In the genomic region with DNA sequence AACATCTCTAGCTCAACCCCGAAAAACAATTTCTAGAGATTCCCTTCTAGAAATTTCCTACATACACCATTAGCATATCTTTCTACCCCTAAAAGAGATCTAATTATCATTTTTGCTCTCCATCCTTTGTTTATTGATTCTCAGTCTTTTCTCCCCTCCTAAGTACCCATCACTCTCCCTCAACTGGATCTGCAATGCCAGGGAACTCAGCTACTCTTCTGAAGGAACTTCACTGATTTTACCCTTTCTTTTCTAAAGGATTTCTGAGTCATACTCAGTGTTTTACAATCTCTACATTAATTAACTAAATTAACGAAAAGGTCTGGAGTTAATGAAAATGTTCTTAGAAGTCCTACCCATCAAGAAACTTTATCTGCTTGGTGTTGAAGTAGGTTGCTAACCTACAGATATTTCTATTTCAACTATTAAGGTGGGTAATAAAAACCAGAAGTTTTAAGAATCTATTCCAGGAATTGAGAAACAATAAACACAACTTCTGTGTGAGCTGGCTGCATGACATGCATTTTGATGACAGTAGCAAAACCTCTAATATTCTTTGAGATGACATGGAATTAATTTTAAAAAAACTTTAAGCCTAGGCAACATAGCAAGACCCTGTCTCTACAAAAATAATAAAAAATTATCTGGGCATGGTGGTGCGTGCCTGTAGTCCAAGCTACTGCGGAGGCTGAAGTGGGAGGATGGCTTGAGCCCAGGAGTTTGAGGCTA, we compare ENCODE assay signal across 16 cellular contexts. TPM values are rescaled to one million over a fixed set of nuclear protein-coding genes. Genes with fewer than 3 reads are reported as not detected.
DNase-seq lines count a peak whose midpoint lies in the region; ATAC-seq, FAIRE-seq and TF ChIP-seq lines count a peak whose summit lies in the region.
"Had no signal": no experiment of that assay in that cellular context is flagged by ENCODE, and none has a peak within 500 bp of the region (broad histone marks: within the 10 kb centered on the region; RNA-seq: fewer than 3 reads in every experiment).

No MANE protein-coding gene starts in this region.

- intact Hi-C loops in naive thymus-derived CD4-positive, alpha-beta T cell (cut with micrococcal nuclease) = no loop called here

- H3K27ac ChIP-seq in CD4-positive, CD25-positive, alpha-beta regulatory T cell (ENCODE audit: insufficient read depth, low read length, poor library complexity, severe bottlenecking) = no peak overlapping the region
- no peak overlapping the region for H3K27ac ChIP-seq in naive thymus-derived CD4-positive, alpha-beta T cell (ENCODE audit: low read depth, low read length)

- peak; percentile 33 for DNase-seq in AG10803 (ENCODE audit: low read depth)
- DNase-seq in CD4-positive, CD25-positive, alpha-beta regulatory T cell = no peak
- DNase-seq in naive thymus-derived CD4-positive, alpha-beta T cell = no peak
- no peak for DNase-seq in HTR-8/SVneo (ENCODE audit: insufficient read length, low spot score)
- no peak for DNase-seq in activated CD4-positive, alpha-beta T cell treated with anti-CD3 and anti-CD28 coated beads for 4 hours
- DNase-seq: Caco-2, DMS53, NCI-H1105, NCI-H1694, NCI-H2107, NCI-H2227 treated with DMSO at 0.1 percent for 48 hours, NCI-H524 treated with DMSO at 0.1 percent for 48 hours had no signal

- H3K27me3 ChIP-seq in CD4-positive, CD25-positive, alpha-beta regulatory T cell (ENCODE audit: control insufficient read depth, insufficient read depth, low read length) = no peaks in the 10 kb centered on the region
- no peaks in the 10 kb centered on the region for H3K27me3 ChIP-seq in naive thymus-derived CD4-positive, alpha-beta T cell (ENCODE audit: control insufficient read depth in 2 of 2, insufficient read depth in 2 of 2, low read length in 2 of 2)

- H3K36me3 ChIP-seq in CD4-positive, CD25-positive, alpha-beta regulatory T cell (ENCODE audit: control insufficient read depth, insufficient read depth, low read length) = peaks cover 7% of the 10 kb centered on the region
- peaks cover 0 to 5% (median 4%) of the 10 kb centered on the region in 3 experiments for H3K36me3 ChIP-seq in naive thymus-derived CD4-positive, alpha-beta T cell (ENCODE audit: control insufficient read depth in 2 of 3, insufficient read depth in 3 of 3, low read length in 3 of 3)

- H3K9me3 ChIP-seq in CD4-positive, CD25-positive, alpha-beta regulatory T cell (ENCODE audit: control insufficient read depth in 2 of 2, low read length in 2 of 2) = no peaks in the 10 kb centered on the region
- no peaks in the 10 kb centered on the region for H3K9me3 ChIP-seq in naive thymus-derived CD4-positive, alpha-beta T cell (ENCODE audit: control insufficient read depth in 2 of 3, low read length in 3 of 3)
- H3K9me3 ChIP-seq: Caco-2 had no signal

- no peaks in the 10 kb centered on the region for H3K9me3 Mint-ChIP-seq in CD4-positive, CD25-positive, alpha-beta regulatory T cell
- H3K9me3 Mint-ChIP-seq in IgD-negative memory B cell = no peaks in the 10 kb centered on the region
- no peaks in the 10 kb centered on the region for H3K9me3 Mint-ChIP-seq in naive thymus-derived CD4-positive, alpha-beta T cell

- no peak for TF ChIP-seq CTCF in AG10803 (conservative IDR thresholded peaks at IDR 0.05; ENCODE audit: low read length)

- peaks cover 64% of the 10 kb centered on the region for H3K4me1 ChIP-seq in CD4-positive, CD25-positive, alpha-beta regulatory T cell (ENCODE audit: control insufficient read depth, insufficient read depth, low read length, poor library complexity, severe bottlenecking)
- peaks cover 52 to 67% of the 10 kb centered on the region in 2 donors for H3K4me1 ChIP-seq in naive thymus-derived CD4-positive, alpha-beta T cell (ENCODE audit: control insufficient read depth in 2 of 2, insufficient read depth in 2 of 2, low read length in 2 of 2)

- peak overlapping the region; percentile 10 to 89 (median 36) for H3K4me3 Mint-ChIP-seq in CD4-positive, CD25-positive, alpha-beta regulatory T cell
- H3K4me3 Mint-ChIP-seq in IgD-negative memory B cell = peak overlapping the region in 1 of 4 donors; percentile 67
- H3K4me3 Mint-ChIP-seq in naive thymus-derived CD4-positive, alpha-beta T cell = peak overlapping the region in 9 of 10 donors; percentile 6 to 68 (median 31)

- no peak overlapping the region for H3K4me3 ChIP-seq in AG10803 (ENCODE audit: low read length)
- H3K4me3 ChIP-seq in CD4-positive, CD25-positive, alpha-beta regulatory T cell (ENCODE audit: low read depth, low read length) = no peak overlapping the region
- H3K4me3 ChIP-seq in naive thymus-derived CD4-positive, alpha-beta T cell (ENCODE audit: low read length) = no peak overlapping the region

- ATAC-seq in CD4-positive, CD25-positive, alpha-beta regulatory T cell (ENCODE audit: low read depth in 2 of 2) = no peak
- no peak for ATAC-seq in naive thymus-derived CD4-positive, alpha-beta T cell
- ATAC-seq in HG03095 (IDR thresholded peaks at IDR 0.05; ENCODE audit: unreplicated experiment) = no peak
- ATAC-seq: Panc1 had no signal

- POLR2A ChIA-PET in naive thymus-derived CD4-positive, alpha-beta T cell (lab: Charles Lee) = interaction anchor here (1.4 kb wide), 1 partner anchor 10 kb away, joined by 5 read pairs; no protein-coding TSS in a partner anchor

- no peak for FAIRE-seq in HTR-8/SVneo (lab: Jason Lieb, UNC)
- FAIRE-seq: H1 had no signal

- peaks cover 47 to 97% (median 77%) of the 10 kb centered on the region in 4 donors for H3K4me1 Mint-ChIP-seq in CD4-positive, CD25-positive, alpha-beta regulatory T cell
- peaks cover 60 to 70% (median 69%) of the 10 kb centered on the region in 3 donors for H3K4me1 Mint-ChIP-seq in IgD-negative memory B cell
- H3K4me1 Mint-ChIP-seq in naive thymus-derived CD4-positive, alpha-beta T cell = peaks cover 51 to 100% (median 95%) of the 10 kb centered on the region in 7 donors

- peak overlapping the region; percentile 3 to 72 (median 59) for H3K27ac Mint-ChIP-seq in CD4-positive, CD25-positive, alpha-beta regulatory T cell
- peak overlapping the region in 2 of 3 donors; percentile 12 to 65 for H3K27ac Mint-ChIP-seq in IgD-negative memory B cell
- peak overlapping the region in 6 of 9 donors; percentile 0 to 76 (median 38) for H3K27ac Mint-ChIP-seq in naive thymus-derived CD4-positive, alpha-beta T cell

- CTCF ChIA-PET in naive thymus-derived CD4-positive, alpha-beta T cell (lab: Charles Lee) = no interaction called here

- H3K36me3 Mint-ChIP-seq in CD4-positive, CD25-positive, alpha-beta regulatory T cell = no peaks in the 10 kb centered on the region
- H3K36me3 Mint-ChIP-seq in IgD-negative memory B cell = peaks cover 2% of the 10 kb centered on the region
- H3K36me3 Mint-ChIP-seq in naive thymus-derived CD4-positive, alpha-beta T cell = peaks cover 0 to 15% (median 0%) of the 10 kb centered on the region in 5 donors

- no peaks in the 10 kb centered on the region for H3K27me3 Mint-ChIP-seq in CD4-positive, CD25-positive, alpha-beta regulatory T cell
- H3K27me3 Mint-ChIP-seq in IgD-negative memory B cell = peaks cover 2% of the 10 kb centered on the region
- H3K27me3 Mint-ChIP-seq in naive thymus-derived CD4-positive, alpha-beta T cell = no peaks in the 10 kb centered on the region

RNA-seq across cellular contexts. Expression of a gene that starts 13.6 kb away (rescaled TPM):
- 192 TPM for total RNA-seq in CD4-positive, CD25-positive, alpha-beta regulatory T cell
- 1 to 10 TPM; 3.3 to 8.1 (median 4.0) TPM for polyA plus RNA-seq in CD4-positive, CD25-positive, alpha-beta regulatory T cell
- polyA plus RNA-seq in IgD-negative memory B cell = 18.5 TPM
- 100 to 1,000 TPM in 4 of 5 experiments, 10 to 100 TPM in 1; 73.6 to 194 (median 137) TPM for total RNA-seq in naive thymus-derived CD4-positive, alpha-beta T cell
- 10 to 100 TPM; 10.5 to 15.6 TPM for polyA plus RNA-seq in naive thymus-derived CD4-positive, alpha-beta T cell
